ENCODE assay signal across 9 cellular contexts in the genomic region with DNA sequence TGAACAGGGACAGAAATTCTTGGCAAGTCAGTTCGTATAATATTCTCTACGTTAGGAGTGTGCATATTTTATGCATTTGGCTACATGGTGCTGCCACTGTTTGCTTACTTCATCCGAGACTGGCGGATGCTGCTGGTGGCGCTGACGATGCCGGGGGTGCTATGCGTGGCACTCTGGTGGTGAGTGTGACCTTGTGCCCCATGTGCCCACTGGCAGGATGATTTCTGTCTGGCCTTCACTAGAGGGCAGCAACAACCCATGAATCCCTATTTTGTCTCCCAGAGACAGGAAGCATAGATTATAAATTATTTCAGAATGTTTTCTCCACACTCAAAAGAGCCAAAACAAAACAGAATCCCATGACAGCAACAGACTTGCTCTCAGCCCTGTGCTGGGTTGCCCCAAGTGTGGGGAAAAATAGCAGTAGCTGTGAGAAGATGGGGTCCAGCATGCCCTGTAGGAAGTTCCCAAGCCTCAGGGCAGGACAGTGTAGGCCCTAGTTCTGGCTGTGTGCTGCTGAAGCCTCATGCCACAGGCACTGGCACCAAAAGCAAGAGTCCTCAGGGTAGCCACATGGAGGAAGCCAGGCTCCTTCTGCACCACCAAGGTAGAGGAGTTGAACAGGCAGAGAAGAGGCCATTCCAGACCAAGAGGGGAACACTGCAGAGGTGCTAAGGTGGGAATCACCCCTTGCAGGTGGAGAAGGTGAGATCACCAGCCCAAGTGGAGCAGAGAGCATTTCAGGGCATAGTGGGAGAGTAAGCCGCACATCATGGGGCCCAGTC. TPM values are rescaled to one million over a fixed set of nuclear protein-coding genes. Genes with fewer than 3 reads are reported as not detected.
DNase-seq lines count a peak whose midpoint lies in the region; ATAC-seq and TF ChIP-seq lines count a peak whose summit lies in the region.
"Had no signal": no experiment of that assay in that cellular context is flagged by ENCODE, and none has a peak within 500 bp of the region (broad histone marks: within the 10 kb centered on the region; RNA-seq: fewer than 3 reads in every experiment).

No MANE protein-coding gene starts in this region.

- peaks cover 7 to 21% (median 16%) of the 10 kb centered on the region in 4 donors for H3K4me1 Mint-ChIP-seq in CD4-positive, CD25-positive, alpha-beta regulatory T cell
- peaks cover 13 to 49% (median 24%) of the 10 kb centered on the region in 7 donors for H3K4me1 Mint-ChIP-seq in naive thymus-derived CD4-positive, alpha-beta T cell
- H3K4me1 Mint-ChIP-seq in stimulated activated naive CD8-positive, alpha-beta T cell treated with anti-CD3 and anti-CD28 coated beads, Interleukin-15, amount 100 ng/mL, for 72 hours, result peaks cover 45% of the 10 kb centered on the region

- H3K9me3 ChIP-seq in CD4-positive, CD25-positive, alpha-beta regulatory T cell (ENCODE audit: control insufficient read depth in 2 of 2, low read length in 2 of 2), result no peaks in the 10 kb centered on the region
- no peaks in the 10 kb centered on the region for H3K9me3 ChIP-seq in naive thymus-derived CD4-positive, alpha-beta T cell (ENCODE audit: control insufficient read depth in 2 of 3, low read length in 3 of 3)

- H3K27ac Mint-ChIP-seq in CD4-positive, CD25-positive, alpha-beta regulatory T cell, result peak overlapping the region in 1 of 3 donors; percentile 78
- H3K27ac Mint-ChIP-seq in naive thymus-derived CD4-positive, alpha-beta T cell, result peak overlapping the region; percentile 53 to 90 (median 76)
- peak overlapping the region in 1 of 2 donors; percentile 95 for H3K27ac Mint-ChIP-seq in stimulated activated naive CD8-positive, alpha-beta T cell treated with anti-CD3 and anti-CD28 coated beads, Interleukin-15, amount 100 ng/mL, for 72 hours

- peak; percentile 67 to 68 for ATAC-seq in CD4-positive, CD25-positive, alpha-beta regulatory T cell (ENCODE audit: low read depth in 2 of 2)
- ATAC-seq in GM21529 (IDR thresholded peaks at IDR 0.05; ENCODE audit: unreplicated experiment) (peak; percentile 44), omental fat pad (ENCODE audit: low FRiP score) (no peak)
- peak; percentile 88 for ATAC-seq in naive thymus-derived CD4-positive, alpha-beta T cell
- ATAC-seq in stimulated activated naive CD8-positive, alpha-beta T cell treated with anti-CD3 and anti-CD28 coated beads, Interleukin-15, amount 100 ng/mL, for 72 hours, result peak; percentile 79

- H3K9me3 Mint-ChIP-seq in CD4-positive, CD25-positive, alpha-beta regulatory T cell, result no peaks in the 10 kb centered on the region
- no peaks in the 10 kb centered on the region for H3K9me3 Mint-ChIP-seq in naive thymus-derived CD4-positive, alpha-beta T cell
- H3K9me3 Mint-ChIP-seq in stimulated activated naive CD8-positive, alpha-beta T cell treated with anti-CD3 and anti-CD28 coated beads, Interleukin-15, amount 100 ng/mL, for 72 hours, result no peaks in the 10 kb centered on the region
- H3K9me3 Mint-ChIP-seq: IgD-negative memory B cell had no signal

- peak; percentile 44 to 84 (median 70) for DNase-seq in CD4-positive, CD25-positive, alpha-beta regulatory T cell
- peak; percentile 12 for DNase-seq in NCI-H774 (lab: John Stamatoyannopoulos, UW)
- peak; percentile 46 for DNase-seq in activated T-cell treated with anti-CD3 and anti-CD28 coated beads for 24 hours (ENCODE audit: low read depth)
- peak; percentile 88 for DNase-seq in epidermal melanocyte (ENCODE audit: insufficient read length, low spot score)
- peak; percentile 33 to 83 (median 71) for DNase-seq in naive thymus-derived CD4-positive, alpha-beta T cell
- DNase-seq in stimulated activated naive CD8-positive, alpha-beta T cell treated with anti-CD3 and anti-CD28 coated beads, Interleukin-15, amount 100 ng/mL, for 72 hours, result peak; percentile 56 to 72
- DNase-seq in omental fat pad (ENCODE audit: low spot score), result no peak

- no peak overlapping the region for H3K4me3 ChIP-seq in CD4-positive, CD25-positive, alpha-beta regulatory T cell (ENCODE audit: low read depth, low read length)
- H3K4me3 ChIP-seq in naive thymus-derived CD4-positive, alpha-beta T cell (ENCODE audit: low read length), result no peak overlapping the region

- H3K36me3 Mint-ChIP-seq in CD4-positive, CD25-positive, alpha-beta regulatory T cell, result no peaks in the 10 kb centered on the region
- H3K36me3 Mint-ChIP-seq in naive thymus-derived CD4-positive, alpha-beta T cell, result peaks cover 0 to 4% (median 0%) of the 10 kb centered on the region in 5 donors
- H3K36me3 Mint-ChIP-seq: IgD-negative memory B cell had no signal

- TF ChIP-seq CTCF in omental fat pad (IDR thresholded peaks at IDR 0.05), result peak in 1 of 3 donors; percentile 54

- intact Hi-C loops in naive thymus-derived CD4-positive, alpha-beta T cell (cut with micrococcal nuclease), result loop anchor here (1.0 to 5.0 kb wide), 12 partner anchors 26 to 667 kb away; partner anchors contain the start of genes GDF9 (in 1 of the 2), HSPA4 (in 1 of the 2), IL3 (in 1 of the 2) and UQCRQ (in 1 of the 2)

- no peaks in the 10 kb centered on the region for H3K36me3 ChIP-seq in CD4-positive, CD25-positive, alpha-beta regulatory T cell (ENCODE audit: control insufficient read depth, insufficient read depth, low read length)
- no peaks in the 10 kb centered on the region for H3K36me3 ChIP-seq in naive thymus-derived CD4-positive, alpha-beta T cell (ENCODE audit: control insufficient read depth in 2 of 3, insufficient read depth in 3 of 3, low read length in 3 of 3)

- no peaks in the 10 kb centered on the region for H3K27me3 Mint-ChIP-seq in CD4-positive, CD25-positive, alpha-beta regulatory T cell
- H3K27me3 Mint-ChIP-seq in naive thymus-derived CD4-positive, alpha-beta T cell, result no peaks in the 10 kb centered on the region
- H3K27me3 Mint-ChIP-seq in stimulated activated naive CD8-positive, alpha-beta T cell treated with anti-CD3 and anti-CD28 coated beads, Interleukin-15, amount 100 ng/mL, for 72 hours, result no peaks in the 10 kb centered on the region
- H3K27me3 Mint-ChIP-seq: IgD-negative memory B cell had no signal

- peak overlapping the region in 1 of 4 donors; percentile 16 for H3K4me3 Mint-ChIP-seq in CD4-positive, CD25-positive, alpha-beta regulatory T cell
- H3K4me3 Mint-ChIP-seq in naive thymus-derived CD4-positive, alpha-beta T cell, result peak overlapping the region in 2 of 10 donors; percentile 1 to 6
- H3K4me3 Mint-ChIP-seq in stimulated activated naive CD8-positive, alpha-beta T cell treated with anti-CD3 and anti-CD28 coated beads, Interleukin-15, amount 100 ng/mL, for 72 hours, result no peak overlapping the region
- H3K4me3 Mint-ChIP-seq: IgD-negative memory B cell had no signal

- POLR2A ChIA-PET in naive thymus-derived CD4-positive, alpha-beta T cell (lab: Charles Lee), result interaction anchor here (0.9 to 8.0 kb wide), 5 partner anchors 12 to 113 kb away, joined by 4 to 122 read pairs (median 25); partner anchors contain the start of gene IRF1

- CTCF ChIA-PET in naive thymus-derived CD4-positive, alpha-beta T cell (lab: Charles Lee), result interaction anchor here (0.8 to 12.5 kb wide), 11 partner anchors 10 to 435 kb away, joined by 3 to 243 read pairs (median 15); partner anchors contain the start of gene IRF1

- no peaks in the 10 kb centered on the region for H3K27me3 ChIP-seq in CD4-positive, CD25-positive, alpha-beta regulatory T cell (ENCODE audit: control insufficient read depth, insufficient read depth, low read length)
- H3K27me3 ChIP-seq in naive thymus-derived CD4-positive, alpha-beta T cell (ENCODE audit: control insufficient read depth in 2 of 2, insufficient read depth in 2 of 2, low read length in 2 of 2), result no peaks in the 10 kb centered on the region

- H3K27ac ChIP-seq in CD4-positive, CD25-positive, alpha-beta regulatory T cell (ENCODE audit: insufficient read depth, low read length, poor library complexity, severe bottlenecking), result no peak overlapping the region
- peak overlapping the region; percentile 43 for H3K27ac ChIP-seq in naive thymus-derived CD4-positive, alpha-beta T cell (ENCODE audit: low read depth, low read length)

- peaks cover 15% of the 10 kb centered on the region for H3K4me1 ChIP-seq in CD4-positive, CD25-positive, alpha-beta regulatory T cell (ENCODE audit: control insufficient read depth, insufficient read depth, low read length, poor library complexity, severe bottlenecking)
- H3K4me1 ChIP-seq in naive thymus-derived CD4-positive, alpha-beta T cell (ENCODE audit: control insufficient read depth in 2 of 2, insufficient read depth in 2 of 2, low read length in 2 of 2), result peaks cover 15 to 19% of the 10 kb centered on the region in 2 donors

RNA-seq across cellular contexts. Expression of gene SLC22A5, which starts 16.0 kb away (rescaled TPM):
- total RNA-seq in CD4-positive, CD25-positive, alpha-beta regulatory T cell, result 2.5 TPM
- 1 to 10 TPM in 3 of 4 donors, under 1 TPM in 1; 0.54 to 3.2 (median 1.7) TPM for polyA plus RNA-seq in CD4-positive, CD25-positive, alpha-beta regulatory T cell
- total RNA-seq in naive thymus-derived CD4-positive, alpha-beta T cell, result 10 to 100 TPM in 1 of 5 experiments, 1 to 10 TPM in 4; 6.8 to 10.8 (median 8.0) TPM
- polyA plus RNA-seq in naive thymus-derived CD4-positive, alpha-beta T cell, result 1 to 10 TPM; 1.8 to 3.6 TPM
- total RNA-seq in omental fat pad, result 10 to 100 TPM in 3 of 4 donors, 1 to 10 TPM in 1; 7.6 to 38.7 (median 28.6) TPM
